ENCODE assay signal across 3 cellular contexts in genomic region chr11:49230534-49230933, GRCh38. TPM values are rescaled to one million over a fixed set of nuclear protein-coding genes. Genes with fewer than 3 reads are reported as not detected.
"Had no signal": no experiment of that assay in that cellular context is flagged by ENCODE, and none has a peak within 500 bp of the region (broad histone marks: within the 10 kb centered on the region; RNA-seq: fewer than 3 reads in every experiment).

No MANE protein-coding gene starts in this region.

RNA-seq across cellular contexts. Expression of gene FOLH1, which starts 22.1 kb away (rescaled TPM):
- total RNA-seq: activated CD4-positive, alpha-beta T cell treated with anti-CD3 and anti-CD28 coated beads, Interleukin-2, amount 10 ng/mL, durations not matched to agents 24 days and 14 days; activated CD8-positive, alpha-beta T cell treated with anti-CD3 and anti-CD28 coated beads, Interleukin-2, amount 10 ng/mL, durations not matched to agents 7 days and 5 days; smooth muscle cell had no signal
